1 cellular context compared by ENCODE assay signal in genomic region chr14:27927519-27927918, GRCh38.
TF ChIP-seq lines count a peak whose summit lies in the region.

No MANE protein-coding gene starts in this region.

TF ChIP-seq in GM23338, 12 proteins besides CTCF, POLR2A, EP300 and RAD21 (continued from another document):
- no peak for TF ChIP-seq CREB1 (CRISPR knock-in tag; IDR thresholded peaks at IDR 0.05; ENCODE audit: low read depth)
- no peak for TF ChIP-seq POLR2AphosphoS5 (IDR thresholded peaks at IDR 0.05; ENCODE audit: low read depth)
